In genomic region chr1:87213126-87213496, GRCh38 we compare ENCODE assay signal across 17 cellular contexts.
"Had no signal": no experiment of that assay in that cellular context is flagged by ENCODE, and none has a peak within 500 bp of the region (broad histone marks: within the 10 kb centered on the region; RNA-seq: fewer than 3 reads in every experiment).

No MANE protein-coding gene starts in this region.

- H2AFZ ChIP-seq: hepatocyte had no signal

- H3K79me2 ChIP-seq: hepatocyte had no signal

- H3K27ac Mint-ChIP-seq: effector memory CD8-positive, alpha-beta T cell; naive thymus-derived CD4-positive, alpha-beta T cell; progenitor cell of endocrine pancreas; stimulated activated effector memory CD8-positive, alpha-beta T cell treated with anti-CD3 and anti-CD28 coated beads, Interleukin-12 subunit alpha, Interleukin-12 subunit beta, amount 100 ng/mL, for 72 hours had no signal

- H3K27ac ChIP-seq: esophagus squamous epithelium, hepatocyte, ovary, testis, tibial nerve, upper lobe of right lung, vagina had no signal

- H3K4me3 ChIP-seq: esophagus squamous epithelium, hepatocyte, ovary, testis, tibial nerve, upper lobe of right lung, vagina had no signal

- H3K27me3 ChIP-seq: esophagus squamous epithelium, hepatocyte, ovary, testis, tibial nerve, upper lobe of right lung, vagina had no signal

- H3K4me1 Mint-ChIP-seq: stimulated activated effector memory CD8-positive, alpha-beta T cell treated with anti-CD3 and anti-CD28 coated beads, Interleukin-12 subunit alpha, Interleukin-12 subunit beta, amount 100 ng/mL, for 72 hours had no signal

- H3K9me3 Mint-ChIP-seq: effector memory CD8-positive, alpha-beta T cell had no signal

- H3K9me3 ChIP-seq: ovary, testis, upper lobe of right lung, vagina had no signal

- H3K36me3 Mint-ChIP-seq: naive thymus-derived CD4-positive, alpha-beta T cell; stimulated activated effector memory CD8-positive, alpha-beta T cell treated with anti-CD3 and anti-CD28 coated beads, Interleukin-12 subunit alpha, Interleukin-12 subunit beta, amount 100 ng/mL, for 72 hours had no signal

- DNase-seq: cortex of kidney; effector memory CD8-positive, alpha-beta T cell; esophagus squamous epithelium; foreskin melanocyte; mesendoderm; naive thymus-derived CD4-positive, alpha-beta T cell; ovary; small intestine; stimulated activated CD4-positive, alpha-beta T cell treated with anti-CD3 and anti-CD28 coated beads, Interleukin-2, amount 100 ng/mL, for 48 hours; stimulated activated naive CD8-positive, alpha-beta T cell treated with anti-CD3 and anti-CD28 coated beads, Interleukin-15, Interleukin-2, amounts not matched to agents 100 U/mL and 50 U/mL, for 24 hours; testis; upper lobe of right lung had no signal

- H3K4me3 Mint-ChIP-seq: effector memory CD8-positive, alpha-beta T cell; naive thymus-derived CD4-positive, alpha-beta T cell; stimulated activated effector memory CD8-positive, alpha-beta T cell treated with anti-CD3 and anti-CD28 coated beads, Interleukin-12 subunit alpha, Interleukin-12 subunit beta, amount 100 ng/mL, for 72 hours had no signal

- H3K4me2 ChIP-seq: hepatocyte had no signal

- H3K36me3 ChIP-seq: esophagus squamous epithelium, ovary, tibial nerve, upper lobe of right lung, vagina had no signal

- H3K4me1 ChIP-seq: esophagus squamous epithelium, testis, tibial nerve, vagina had no signal
